ENCODE assay signal across 16 cellular contexts in genomic region chr16:49280022-49280741, GRCh38. TPM values are rescaled to one million over a fixed set of nuclear protein-coding genes. Genes with fewer than 3 reads are reported as not detected.
A peak's percentile ranks its signal among the peaks of the same experiment; 100 is the strongest.
DNase-seq lines count a peak whose midpoint lies in the region; ATAC-seq, FAIRE-seq and TF ChIP-seq lines count a peak whose summit lies in the region.
"Had no signal": no experiment of that assay in that cellular context is flagged by ENCODE, and none has a peak within 500 bp of the region (broad histone marks: within the 10 kb centered on the region; RNA-seq: fewer than 3 reads in every experiment).

No MANE protein-coding gene starts in this region.

- H4K20me1 ChIP-seq in HepG2 (ENCODE audit: insufficient read depth, low read length) = no peaks in the 10 kb centered on the region

- no peaks in the 10 kb centered on the region for H3K4me1 ChIP-seq in HepG2 (ENCODE audit: insufficient read depth, low read length)

- 38% methylated on average over 41 of the region's 41 CpGs for WGBS in HepG2 (ENCODE audit: low lambda C conversion rate)

- FAIRE-seq in HepG2 (lab: Jason Lieb, UNC) = no peak
- no peak for FAIRE-seq in GM12892 (lab: Jason Lieb, UNC)

- no peak for TF ChIP-seq EP300 in HepG2 (IDR thresholded peaks at IDR 0.05; ENCODE audit: low read depth in 2 of 2, low read length in 2 of 2)
- no peak for TF ChIP-seq EP300 in HepG2 (CRISPR knock-in tag; IDR thresholded peaks at IDR 0.05; ENCODE audit: borderline replicate concordance)

- no TSS peak for BruUV-seq in HepG2 (replicated peaks; lab: Mats Ljungman, UMichigan)

- TF ChIP-seq RAD21 in HepG2 (CRISPR knock-in tag; IDR thresholded peaks at IDR 0.05) = no peak

- H3K9ac ChIP-seq in HepG2 (ENCODE audit: insufficient read depth, low read depth, low read length) = no peak overlapping the region

- H3K9me3 ChIP-seq in WERI-Rb-1 (ENCODE audit: severe bottlenecking) (no peaks in the 10 kb centered on the region), HepG2 (ENCODE audit: low read length) (no peaks in the 10 kb centered on the region)

- intact Hi-C loops in HepG2 (cut with micrococcal nuclease; ENCODE audit: unreplicated experiment) = no loop called here

- no peak overlapping the region for H3K4me2 ChIP-seq in HepG2 (ENCODE audit: low read depth, low read length)

- H3K27me3 ChIP-seq in WERI-Rb-1 (ENCODE audit: insufficient read depth, low read depth, severe bottlenecking) = peaks cover 9% of the 10 kb centered on the region
- peaks cover 10 to 84% of the 10 kb centered on the region in 2 experiments; a peak in 4 of 5 replicates for H3K27me3 ChIP-seq in HepG2 (ENCODE audit: control insufficient read depth in 1 of 2, insufficient read depth in 2 of 2, low read length in 2 of 2)

- peak; percentile 16 for ATAC-seq in HepG2
- ATAC-seq: esophagus mucosa had no signal

- H3K27ac ChIP-seq in WERI-Rb-1 (no peak overlapping the region), HepG2 (ENCODE audit: extremely low read length, insufficient read depth, low read length) (no peak overlapping the region)
- H3K27ac ChIP-seq: cardiac muscle cell, stomach had no signal

- TF ChIP-seq POLR2A in HepG2 (IDR thresholded peaks at IDR 0.05; ENCODE audit: insufficient read depth in 1 of 2, low read depth in 2 of 2, low read length in 2 of 2) (no peak), GM12892 (IDR thresholded peaks at IDR 0.05; ENCODE audit: low read depth, low read length) (no peak)

- H2AFZ ChIP-seq in HepG2 (ENCODE audit: low read length) = no peak overlapping the region

- H3K36me3 ChIP-seq in WERI-Rb-1 (no peaks in the 10 kb centered on the region), HepG2 (replicated peaks in 1 of 2; ENCODE audit: control insufficient read depth in 1 of 2, insufficient read depth in 2 of 2, low read length in 2 of 2) (no peaks in the 10 kb centered on the region)
- H3K36me3 ChIP-seq: cardiac muscle cell, stomach had no signal

- H3K4me3 ChIP-seq in WERI-Rb-1 (ENCODE audit: low read depth, low read length) = peak overlapping the region; percentile 74
- no peak overlapping the region for H3K4me3 ChIP-seq in HepG2 (replicated peaks in 1 of 3; ENCODE audit: insufficient read depth in 1 of 3, low read depth in 2 of 3, low read length in 3 of 3)

- in situ Hi-C loops in G401 (cut with HindIII; ENCODE audit: low sequenced_read_pairs) (no loop called here), HepG2 (cut with HindIII; ENCODE audit: extremely low pct_ligation_motif_present, low pct_unique_long_range_greater_than_20kb) (no loop called here)

- no peaks in the 10 kb centered on the region for H3K79me2 ChIP-seq in HepG2 (ENCODE audit: insufficient read depth, low read length)

- POLR2A ChIA-PET in HepG2 (lab: Yijun Ruan, JAX) = no interaction called here

- DNase-seq in COR-L47 (lab: John Stamatoyannopoulos, UW) (peak; percentile 12), G401 (ENCODE audit: low spot score) (peak; percentile 50), WERI-Rb-1 (peak; percentile 25), HepG2 (ENCODE audit: low spot score) (no peak), middle frontal gyrus (ENCODE audit: extremely low spot score, low spot score) (no peak), NCI-H187 treated with DMSO at 0.1 percent for 48 hours (lab: John Stamatoyannopoulos, UW) (no peak), 8988T (no peak), GM12892 (ENCODE audit: insufficient read length) (no peak)
- DNase-seq: activated effector memory CD4-positive, alpha-beta T cell treated with anti-CD3 and anti-CD28 coated beads, Interleukin-2, amount 50 U/mL, for 16 hours; kidney glomerular epithelial cell; NCI-H2227 treated with DMSO at 0.1 percent for 48 hours; SIG-M5; stimulated activated CD4-positive, alpha-beta T cell treated with anti-CD3 and anti-CD28 coated beads, Interleukin-2, amount 100 ng/mL, for 48 hours; stomach had no signal

- CTCF ChIA-PET in HepG2 (lab: Yijun Ruan, JAX; ENCODE audit: low intra/inter-chr PET ratio, low total read pairs) = no interaction called here

- TF ChIP-seq CTCF in WERI-Rb-1 (IDR thresholded peaks at IDR 0.05; ENCODE audit: low read depth, low read length) (no peak), HepG2 (CRISPR knock-in tag; IDR thresholded peaks at IDR 0.05) (no peak)

TF ChIP-seq in HepG2, 621 proteins besides CTCF, POLR2A, EP300 and RAD21:
- TF ChIP-seq RXRB (CRISPR knock-in tag; IDR thresholded peaks at IDR 0.05; ENCODE audit: borderline replicate concordance) = no peak
- no peak for TF ChIP-seq SPEN (CRISPR knock-in tag; IDR thresholded peaks at IDR 0.05; ENCODE audit: low read depth)
- no peak for TF ChIP-seq HOMEZ (CRISPR knock-in tag; IDR thresholded peaks at IDR 0.05; ENCODE audit: low read depth)
- no peak for TF ChIP-seq ZMAT3 (CRISPR knock-in tag; conservative IDR thresholded peaks at IDR 0.05)
- TF ChIP-seq, protein P1, sequence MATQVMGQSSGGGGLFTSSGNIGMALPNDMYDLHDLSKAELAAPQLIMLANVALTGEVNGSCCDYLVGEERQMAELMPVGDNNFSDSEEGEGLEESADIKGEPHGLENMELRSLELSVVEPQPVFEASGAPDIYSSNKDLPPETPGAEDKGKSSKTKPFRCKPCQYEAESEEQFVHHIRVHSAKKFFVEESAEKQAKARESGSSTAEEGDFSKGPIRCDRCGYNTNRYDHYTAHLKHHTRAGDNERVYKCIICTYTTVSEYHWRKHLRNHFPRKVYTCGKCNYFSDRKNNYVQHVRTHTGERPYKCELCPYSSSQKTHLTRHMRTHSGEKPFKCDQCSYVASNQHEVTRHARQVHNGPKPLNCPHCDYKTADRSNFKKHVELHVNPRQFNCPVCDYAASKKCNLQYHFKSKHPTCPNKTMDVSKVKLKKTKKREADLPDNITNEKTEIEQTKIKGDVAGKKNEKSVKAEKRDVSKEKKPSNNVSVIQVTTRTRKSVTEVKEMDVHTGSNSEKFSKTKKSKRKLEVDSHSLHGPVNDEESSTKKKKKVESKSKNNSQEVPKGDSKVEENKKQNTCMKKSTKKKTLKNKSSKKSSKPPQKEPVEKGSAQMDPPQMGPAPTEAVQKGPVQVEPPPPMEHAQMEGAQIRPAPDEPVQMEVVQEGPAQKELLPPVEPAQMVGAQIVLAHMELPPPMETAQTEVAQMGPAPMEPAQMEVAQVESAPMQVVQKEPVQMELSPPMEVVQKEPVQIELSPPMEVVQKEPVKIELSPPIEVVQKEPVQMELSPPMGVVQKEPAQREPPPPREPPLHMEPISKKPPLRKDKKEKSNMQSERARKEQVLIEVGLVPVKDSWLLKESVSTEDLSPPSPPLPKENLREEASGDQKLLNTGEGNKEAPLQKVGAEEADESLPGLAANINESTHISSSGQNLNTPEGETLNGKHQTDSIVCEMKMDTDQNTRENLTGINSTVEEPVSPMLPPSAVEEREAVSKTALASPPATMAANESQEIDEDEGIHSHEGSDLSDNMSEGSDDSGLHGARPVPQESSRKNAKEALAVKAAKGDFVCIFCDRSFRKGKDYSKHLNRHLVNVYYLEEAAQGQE (IDR thresholded peaks at IDR 0.05; ENCODE audit: borderline replicate concordance in 1 of 2, low read depth in 1 of 2, low read length in 2 of 2) = peak; percentile 23 to 81
TF ChIP-seq in HepG2: peak in this region for 1.

RNA-seq across cellular contexts. Expression of gene CBLN1, which starts 1.5 kb away (rescaled TPM):
- total RNA-seq in G401 (2014; rRNA removed; shearing (Covaris generic)) = 0.44 TPM in 1 of 2 replicates, not detected in the other
- total RNA-seq in HepG2 (2016; rRNA removed; fragmentation: Illumina TruSeq; extraction: Trizol) = not detected in 2 replicates
- not detected in 2 replicates for total RNA-seq in HepG2 (2016; cell fraction: cytosol; rRNA removed; fragmentation: Illumina TruSeq; extraction: Trizol; ENCODE audit: low read depth)
- total RNA-seq in HepG2 (2016; cell fraction: insoluble cytoplasmic fraction; rRNA removed; fragmentation: Illumina TruSeq; extraction: Trizol) = not detected in 2 replicates
- total RNA-seq in HepG2 (2016; cell fraction: membrane; rRNA removed; fragmentation: Illumina TruSeq; extraction: Trizol) = not detected in 2 replicates
- not detected in 2 replicates for total RNA-seq in HepG2 (2016; cell fraction: nucleus; rRNA removed; fragmentation: Illumina TruSeq; extraction: Trizol)
- not detected in 2 replicates for polyA plus RNA-seq in HepG2 (2011; rRNA removed)
- not detected in 2 replicates for polyA plus RNA-seq in HepG2 (2011; cell fraction: cytosol; rRNA removed)
- polyA plus RNA-seq in HepG2 (2011; cell fraction: nucleus; rRNA removed) = not detected in 2 replicates
- polyA plus RNA-seq in HepG2 (2012) = not detected in 2 replicates
- not detected in 2 replicates for polyA plus RNA-seq in HepG2 (2016; cell fraction: cytosol; fragmentation: Illumina TruSeq; extraction: Trizol; ENCODE audit: low read depth)
- not detected in 2 replicates for polyA plus RNA-seq in HepG2 (2016; cell fraction: insoluble cytoplasmic fraction; fragmentation: Illumina TruSeq; extraction: Trizol; ENCODE audit: low read depth)
- polyA plus RNA-seq in HepG2 (2016; cell fraction: membrane; fragmentation: Illumina TruSeq; extraction: Trizol; ENCODE audit: low read depth) = not detected in 2 replicates
- polyA plus RNA-seq in HepG2 (2016; cell fraction: nucleus; fragmentation: Illumina TruSeq; extraction: Trizol; ENCODE audit: insufficient read depth, low read depth) = not detected in 2 replicates
- polyA minus RNA-seq in HepG2 (2011; rRNA and poly(A)+ RNA removed; ENCODE audit: low replicate concordance) = not detected in 2 replicates
- not detected in 2 replicates for polyA minus RNA-seq in HepG2 (2011; cell fraction: cytosol; rRNA and poly(A)+ RNA removed)
- polyA minus RNA-seq in HepG2 (2011; cell fraction: nucleus; rRNA and poly(A)+ RNA removed) = not detected in 2 replicates
- polyA plus RNA-seq in GM12892 (2012; ENCODE audit: missing spikeins) = not detected

Comparison
In these comparisons a context has a peak if more than half of its experiments do, and no peak if none do; other contexts are left out.
1. DNase-seq: peak in COR-L47 (single experiment), G401 (single experiment) and WERI-Rb-1 (single experiment); none in HepG2 (single experiment), middle frontal gyrus (single experiment), NCI-H187 treated with DMSO at 0.1 percent for 48 hours (single experiment), 8988T (single experiment) and GM12892 (single experiment).